22 cellular contexts compared by ENCODE assay signal in the genomic region with DNA sequence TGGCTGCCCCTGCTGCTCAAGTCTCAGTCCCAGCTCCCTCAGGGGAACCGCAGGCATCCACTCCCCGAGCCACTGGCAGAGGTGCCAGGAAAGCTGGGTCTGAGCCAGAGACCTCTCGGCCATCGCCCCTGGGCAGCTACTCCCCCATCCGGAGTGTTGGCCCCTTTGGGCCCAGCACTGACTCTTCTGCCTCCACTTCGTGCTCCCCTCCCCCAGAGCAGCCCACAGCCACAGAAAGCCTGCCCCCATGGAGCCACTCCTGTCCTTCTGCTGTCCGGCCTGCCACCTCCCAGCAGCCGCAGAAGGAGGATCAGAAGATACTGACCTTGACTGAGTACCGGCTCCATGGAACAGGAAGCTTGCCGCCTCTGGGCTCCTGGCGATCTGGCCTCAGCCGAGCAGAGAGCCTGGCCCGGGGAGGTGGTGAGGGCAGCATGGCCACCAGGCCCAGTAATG.
"Had no signal": no experiment of that assay in that cellular context is flagged by ENCODE, and none has a peak within 500 bp of the region (broad histone marks: within the 10 kb centered on the region; RNA-seq: fewer than 3 reads in every experiment).

No MANE protein-coding gene starts in this region.

- H3K9me3 ChIP-seq: mucosa of descending colon, stomach, testis, upper lobe of right lung had no signal

- ATAC-seq: esophagus mucosa, mucosa of descending colon, upper lobe of right lung had no signal

- H3K9me3 Mint-ChIP-seq: activated CD4-positive, alpha-beta memory T cell treated with anti-CD3 and anti-CD28 coated beads for 36 hours; activated naive CD4-positive, alpha-beta T cell treated with anti-CD3 and anti-CD28 coated beads, Interleukin-2, amount 10 ng/mL, durations not matched to agents 7 days and 5 days; brain; nephron progenitor cell; T-helper 1 cell treated with Interleukin-12 subunit alpha and Interleukin-12 subunit beta and Interleukin-4 antibody, amounts not matched to agents 30 μg/mL and 1 μg/mL, for 36 hours had no signal

- H3K27ac Mint-ChIP-seq: activated CD4-positive, alpha-beta memory T cell treated with anti-CD3 and anti-CD28 coated beads for 36 hours; activated naive CD4-positive, alpha-beta T cell treated with anti-CD3 and anti-CD28 coated beads, Interleukin-2, amount 10 ng/mL, durations not matched to agents 7 days and 5 days; progenitor cell of endocrine pancreas; T-helper 1 cell treated with Interleukin-12 subunit alpha and Interleukin-12 subunit beta and Interleukin-4 antibody, amounts not matched to agents 30 μg/mL and 1 μg/mL, for 36 hours had no signal

- H3K27ac ChIP-seq: testis, upper lobe of right lung had no signal

- H3K27me3 ChIP-seq: stomach, testis, upper lobe of right lung had no signal

- H3K4me1 Mint-ChIP-seq: activated naive CD4-positive, alpha-beta T cell treated with anti-CD3 and anti-CD28 coated beads, Interleukin-2, amount 10 ng/mL, durations not matched to agents 7 days and 5 days; brain had no signal

- H3K36me3 Mint-ChIP-seq: activated CD4-positive, alpha-beta memory T cell treated with anti-CD3 and anti-CD28 coated beads for 36 hours; activated naive CD4-positive, alpha-beta T cell treated with anti-CD3 and anti-CD28 coated beads, Interleukin-2, amount 10 ng/mL, durations not matched to agents 7 days and 5 days had no signal

- H3K4me3 ChIP-seq: mucosa of descending colon, stomach, testis, upper lobe of right lung had no signal

- H3K27me3 Mint-ChIP-seq: activated CD4-positive, alpha-beta memory T cell treated with anti-CD3 and anti-CD28 coated beads for 36 hours; activated naive CD4-positive, alpha-beta T cell treated with anti-CD3 and anti-CD28 coated beads, Interleukin-2, amount 10 ng/mL, durations not matched to agents 7 days and 5 days; progenitor cell of endocrine pancreas had no signal

- H3K4me3 Mint-ChIP-seq: activated CD4-positive, alpha-beta memory T cell treated with anti-CD3 and anti-CD28 coated beads for 36 hours; activated naive CD4-positive, alpha-beta T cell treated with anti-CD3 and anti-CD28 coated beads, Interleukin-2, amount 10 ng/mL, durations not matched to agents 7 days and 5 days; brain; nephron progenitor cell; T-helper 1 cell treated with Interleukin-12 subunit alpha and Interleukin-12 subunit beta and Interleukin-4 antibody, amounts not matched to agents 30 μg/mL and 1 μg/mL, for 36 hours had no signal

- DNase-seq: activated CD4-positive, alpha-beta memory T cell treated with anti-CD3 and anti-CD28 coated beads for 36 hours; activated CD4-positive, alpha-beta T cell treated with anti-CD3 and anti-CD28 coated beads for 48 hours; activated CD4-positive, CD25-positive, alpha-beta regulatory T cell; activated effector memory CD4-positive, alpha-beta T cell treated with anti-CD3 and anti-CD28 coated beads, Interleukin-2, amount 50 U/mL, for 16 hours; activated naive CD4-positive, alpha-beta T cell treated with anti-CD3 and anti-CD28 coated beads, Interleukin-2, amount 10 ng/mL, durations not matched to agents 7 days and 5 days; anterior cingulate cortex; dermis blood vessel endothelial cell; effector CD8-positive, alpha-beta T cell; head of caudate nucleus; hypothalamus; mesendoderm; mucosa of descending colon; nephron progenitor cell; nucleus accumbens; stimulated activated CD4-positive, alpha-beta T cell treated with anti-CD3 and anti-CD28 coated beads, Interleukin-12 subunit alpha, Interleukin-12 subunit beta, amount 100 ng/mL, for 4 hours; stomach; testis; upper lobe of right lung had no signal
